In the genomic region with DNA sequence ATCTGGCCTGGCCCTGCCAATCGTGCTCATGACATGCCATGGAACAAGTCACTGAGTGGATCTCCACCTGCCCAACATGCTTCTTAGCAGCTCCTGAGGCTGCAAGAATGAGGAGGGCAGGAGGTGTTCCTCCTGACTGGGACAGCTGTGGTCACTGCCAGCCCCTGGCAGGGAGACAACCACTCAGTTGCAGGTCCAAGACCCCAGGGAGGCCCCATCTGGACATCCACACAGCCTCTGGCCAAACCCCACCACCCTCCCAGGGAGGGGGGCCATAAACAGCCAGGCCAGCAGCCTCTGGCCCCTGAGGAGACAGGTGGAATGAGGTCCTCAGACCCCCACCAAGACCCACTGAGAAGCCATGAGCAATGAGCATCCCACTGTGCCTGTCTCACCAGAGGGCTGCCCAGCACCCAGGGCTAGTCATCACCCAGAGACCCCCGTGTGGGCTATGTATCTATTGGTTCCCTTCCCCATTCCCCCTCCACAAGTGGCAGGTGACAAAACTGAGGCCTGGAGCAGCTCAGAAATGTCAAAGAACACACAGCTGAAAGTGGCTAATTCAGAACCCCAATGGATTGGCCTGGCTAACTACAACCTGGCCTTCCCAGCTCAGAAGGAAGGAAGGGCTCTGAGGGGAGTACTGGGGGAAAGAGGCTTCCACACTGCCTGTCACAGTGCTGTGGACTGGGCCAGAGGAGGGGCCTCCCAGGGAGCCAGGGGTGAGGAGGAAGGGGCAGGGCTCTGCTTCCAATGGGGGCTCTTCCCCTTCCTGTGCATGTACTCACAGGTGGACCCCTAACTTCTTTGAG, we compare ENCODE assay signal across 14 cellular contexts. TPM values are rescaled to one million over a fixed set of nuclear protein-coding genes. Genes with fewer than 3 reads are reported as not detected.
DNase-seq lines count a peak whose midpoint lies in the region; ATAC-seq and TF ChIP-seq lines count a peak whose summit lies in the region.
"Had no signal": no experiment of that assay in that cellular context is flagged by ENCODE, and none has a peak within 500 bp of the region (broad histone marks: within the 10 kb centered on the region; RNA-seq: fewer than 3 reads in every experiment).

No MANE protein-coding gene starts in this region.

- no peak overlapping the region for H4K91ac ChIP-seq in neuronal stem cell (ENCODE audit: low read depth, low read length, poor library complexity)

- no CpG with 5 or more reads among the region's 2 CpGs for WGBS in neuronal stem cell (ENCODE audit: extremely low coverage in 2 of 2, insufficient read length in 2 of 2, insufficient replicate concordance in 1 of 2), 2 donors

- no peak overlapping the region for H3K27ac ChIP-seq in neuronal stem cell (replicated peaks; ENCODE audit: low read length)
- H3K27ac ChIP-seq: gastrocnemius medialis had no signal

- peaks cover 0 to 81% (median 12%) of the 10 kb centered on the region in 3 experiments for H3K27me3 ChIP-seq in neuronal stem cell (ENCODE audit: control insufficient read depth in 3 of 3, insufficient read depth in 3 of 3, low read depth in 1 of 3, low read length in 3 of 3)

- peak; percentile 59 for DNase-seq in natural killer cell treated with Interleukin-12 subunit alpha and Interleukin-12 subunit beta and Interleukin-15 and Interleukin-18, amount 100 ng/mL, for 72 hours (ENCODE audit: low spot score)
- DNase-seq in natural killer cell, result no peak
- DNase-seq in effector memory CD8-positive, alpha-beta T cell, result peak in 2 of 3 experiments; percentile 0 to 1
- no peak for DNase-seq in neuronal stem cell (ENCODE audit: low spot score)
- no peak for DNase-seq in globus pallidus (ENCODE audit: low spot score)
- no peak for DNase-seq in activated CD4-positive, alpha-beta T cell treated with anti-CD3 and anti-CD28 coated beads, Interleukin-2, amount 50 U/mL, for 1 hour
- DNase-seq in AG20443 (ENCODE audit: low spot score), result no peak
- DNase-seq: RPMI8226, T-helper 9 cell had no signal

- H2BK15ac ChIP-seq in neuronal stem cell (ENCODE audit: low read length), result peak overlapping the region; percentile 4

- H3K4me1 ChIP-seq in neuronal stem cell (ENCODE audit: control insufficient read depth in 2 of 2, insufficient read depth in 1 of 2, low read depth in 1 of 2, low read length in 2 of 2), result peaks cover 2 to 18% of the 10 kb centered on the region in 2 donors

- H2AFZ ChIP-seq in neuronal stem cell (ENCODE audit: low read length), result no peak overlapping the region

- H3K4me3 Mint-ChIP-seq in natural killer cell treated with Interleukin-12 subunit alpha and Interleukin-12 subunit beta and Interleukin-15 and Interleukin-18, amount 100 ng/mL, for 72 hours, result no peak overlapping the region
- H3K4me3 Mint-ChIP-seq in natural killer cell, result no peak overlapping the region
- H3K4me3 Mint-ChIP-seq in effector memory CD8-positive, alpha-beta T cell, result no peak overlapping the region
- H3K4me3 Mint-ChIP-seq: nephron had no signal

- H2BK120ac ChIP-seq in neuronal stem cell (ENCODE audit: low read depth, low read length), result peak overlapping the region; percentile 2

- H3K23ac ChIP-seq in neuronal stem cell (ENCODE audit: low read depth, low read length, poor library complexity), result peak overlapping the region; percentile 50

- H3K4me3 ChIP-seq in neuronal stem cell (ENCODE audit: low read length in 2 of 2), result no peak overlapping the region
- H3K4me3 ChIP-seq: gastrocnemius medialis had no signal

- peaks cover 2% of the 10 kb centered on the region for H3K79me1 ChIP-seq in neuronal stem cell (ENCODE audit: low read depth, low read length)

- H3K9me3 Mint-ChIP-seq in natural killer cell treated with Interleukin-12 subunit alpha and Interleukin-12 subunit beta and Interleukin-15 and Interleukin-18, amount 100 ng/mL, for 72 hours, result no peaks in the 10 kb centered on the region
- no peaks in the 10 kb centered on the region for H3K9me3 Mint-ChIP-seq in natural killer cell
- no peaks in the 10 kb centered on the region for H3K9me3 Mint-ChIP-seq in effector memory CD8-positive, alpha-beta T cell
- H3K9me3 Mint-ChIP-seq: nephron had no signal

- H3K4me1 Mint-ChIP-seq in natural killer cell treated with Interleukin-12 subunit alpha and Interleukin-12 subunit beta and Interleukin-15 and Interleukin-18, amount 100 ng/mL, for 72 hours (ENCODE audit: low read depth in 2 of 2), result peaks cover 0 to 2% of the 10 kb centered on the region in 2 donors
- peaks cover 5 to 17% of the 10 kb centered on the region in 2 donors for H3K4me1 Mint-ChIP-seq in natural killer cell
- H3K4me1 Mint-ChIP-seq in effector memory CD8-positive, alpha-beta T cell (ENCODE audit: low read depth in 2 of 2), result peaks cover 3 to 8% of the 10 kb centered on the region in 2 donors
- H3K4me1 Mint-ChIP-seq: nephron had no signal

- H3K27me3 Mint-ChIP-seq in natural killer cell treated with Interleukin-12 subunit alpha and Interleukin-12 subunit beta and Interleukin-15 and Interleukin-18, amount 100 ng/mL, for 72 hours, result peaks cover 0 to 3% of the 10 kb centered on the region in 2 donors
- H3K27me3 Mint-ChIP-seq in natural killer cell (ENCODE audit: low read depth in 2 of 2), result peaks cover 0 to 7% of the 10 kb centered on the region in 2 donors
- H3K27me3 Mint-ChIP-seq in effector memory CD8-positive, alpha-beta T cell, result no peaks in the 10 kb centered on the region

- peak overlapping the region; percentile 33 for H3K9ac ChIP-seq in neuronal stem cell (ENCODE audit: low read depth, low read length, poor library complexity)

- H3K4ac ChIP-seq in neuronal stem cell (ENCODE audit: low read length), result no peak overlapping the region

- H3K9me3 ChIP-seq in neuronal stem cell (replicated peaks in 1 of 2; ENCODE audit: control insufficient read depth in 2 of 2, insufficient read depth in 1 of 2, low read depth in 1 of 2, low read length in 2 of 2), result peaks cover 0 to 4% of the 10 kb centered on the region in 2 donors
- H3K9me3 ChIP-seq: gastrocnemius medialis had no signal

- no peaks in the 10 kb centered on the region for H3K36me3 Mint-ChIP-seq in natural killer cell treated with Interleukin-12 subunit alpha and Interleukin-12 subunit beta and Interleukin-15 and Interleukin-18, amount 100 ng/mL, for 72 hours
- H3K36me3 Mint-ChIP-seq in natural killer cell, result no peaks in the 10 kb centered on the region
- no peaks in the 10 kb centered on the region for H3K36me3 Mint-ChIP-seq in effector memory CD8-positive, alpha-beta T cell (ENCODE audit: insufficient read depth)

- H2AK5ac ChIP-seq in neuronal stem cell (ENCODE audit: low read depth, low read length), result peak overlapping the region; percentile 56

- intact Hi-C loops in natural killer cell (cut with micrococcal nuclease), result loop anchor here (2.0 kb wide), 1 partner anchor 15 kb away; no protein-coding TSS in a partner anchor

- H2BK12ac ChIP-seq in neuronal stem cell (ENCODE audit: low read length), result no peak overlapping the region

- H4K8ac ChIP-seq in neuronal stem cell (ENCODE audit: low read depth, low read length), result no peak overlapping the region

- H3K18ac ChIP-seq in neuronal stem cell (ENCODE audit: low read length), result peak overlapping the region; percentile 5

- H3K4me2 ChIP-seq in neuronal stem cell (ENCODE audit: insufficient read depth, low read length, poor library complexity, severe bottlenecking), result no peak overlapping the region

- TF ChIP-seq CTCF in natural killer cell (IDR thresholded peaks at IDR 0.05), result no peak

- peaks cover 0 to 14% of the 10 kb centered on the region in 2 donors for H3K36me3 ChIP-seq in neuronal stem cell (replicated peaks in 1 of 2; ENCODE audit: control insufficient read depth in 2 of 2, insufficient read depth in 2 of 2, low read length in 2 of 2)
- H3K36me3 ChIP-seq: gastrocnemius medialis had no signal

- H3K14ac ChIP-seq in neuronal stem cell (ENCODE audit: low read length), result peak overlapping the region; percentile 25

- H2BK5ac ChIP-seq in neuronal stem cell (ENCODE audit: low read length), result peak overlapping the region; percentile 76

- H3K27ac Mint-ChIP-seq in natural killer cell treated with Interleukin-12 subunit alpha and Interleukin-12 subunit beta and Interleukin-15 and Interleukin-18, amount 100 ng/mL, for 72 hours, result no peak overlapping the region
- H3K27ac Mint-ChIP-seq in natural killer cell, result no peak overlapping the region
- no peak overlapping the region for H3K27ac Mint-ChIP-seq in effector memory CD8-positive, alpha-beta T cell
- H3K27ac Mint-ChIP-seq: nephron had no signal

- no peak for ATAC-seq in natural killer cell treated with Interleukin-12 subunit alpha and Interleukin-12 subunit beta and Interleukin-15 and Interleukin-18, amount 100 ng/mL, for 72 hours
- ATAC-seq in natural killer cell (no peak), GM21360 (IDR thresholded peaks at IDR 0.05; ENCODE audit: unreplicated experiment) (no peak)
- ATAC-seq in effector memory CD8-positive, alpha-beta T cell (replicated peaks), result no peak
- ATAC-seq: gastrocnemius medialis had no signal

RNA-seq across cellular contexts. Expression of gene GPRIN2, which starts 3.0 kb away (rescaled TPM):
- total RNA-seq in natural killer cell treated with Interleukin-12 subunit alpha and Interleukin-12 subunit beta and Interleukin-15 and Interleukin-18, amount 100 ng/mL, for 72 hours, result not detected
- total RNA-seq in natural killer cell, result not detected
- 4.9 TPM for polyA plus RNA-seq in neuronal stem cell (2013, experiment 1 of 2)
- polyA plus RNA-seq in neuronal stem cell (2013, experiment 2 of 2), result 4.9 TPM
- total RNA-seq: gastrocnemius medialis, H4, HT1080 had no signal

RNA-seq across cellular contexts. Expression of gene SYT15, which starts 25.5 kb away (rescaled TPM):
- total RNA-seq in natural killer cell treated with Interleukin-12 subunit alpha and Interleukin-12 subunit beta and Interleukin-15 and Interleukin-18, amount 100 ng/mL, for 72 hours, result 1 to 10 TPM in 1 of 2 donors, under 1 TPM in 1; 0.81 to 1.9 TPM
- 1 to 10 TPM in 2 of 3 donors, under 1 TPM in 1; 1.00 to 2.0 (median 1.1) TPM for total RNA-seq in natural killer cell
- polyA plus RNA-seq in neuronal stem cell (2013, experiment 1 of 2), result 0.22 TPM
- 0.24 TPM for polyA plus RNA-seq in neuronal stem cell (2013, experiment 2 of 2)

Comparison
In these comparisons a context has a peak if more than half of its experiments do, and no peak if none do; other contexts are left out.
1. DNase-seq: peak in natural killer cell treated with Interleukin-12 subunit alpha and Interleukin-12 subunit beta and Interleukin-15 and Interleukin-18, amount 100 ng/mL, for 72 hours (single experiment) and effector memory CD8-positive, alpha-beta T cell (2 of 3); none in natural killer cell (single experiment), neuronal stem cell (single experiment), globus pallidus (single experiment), activated CD4-positive, alpha-beta T cell treated with anti-CD3 and anti-CD28 coated beads, Interleukin-2, amount 50 U/mL, for 1 hour (single experiment) and AG20443 (single experiment).